ENCODE assay signal across 2 cellular contexts in genomic region chr16:4839942-4840341, GRCh38.
TF ChIP-seq lines count a peak whose summit lies in the region.

No MANE protein-coding gene starts in this region.

TF ChIP-seq in Ishikawa, 13 proteins besides CTCF, POLR2A, EP300 and RAD21:
- TF ChIP-seq TCF12 (IDR thresholded peaks at IDR 0.05; ENCODE audit: low read depth) (no peak), NFIC (IDR thresholded peaks at IDR 0.05) (peak; percentile 15; the same call in 1 of the 2 replicates)

TF ChIP-seq in endothelial cell of umbilical vein, 7 proteins besides CTCF, POLR2A, EP300 and RAD21:
- TF ChIP-seq POLR2AphosphoS5 (IDR thresholded peaks at IDR 0.05; ENCODE audit: insufficient read depth, low read depth, low read length), result no peak
- no peak for TF ChIP-seq MAX (IDR thresholded peaks at IDR 0.05; ENCODE audit: insufficient read depth, insufficient read length)
- TF ChIP-seq GATA2 (IDR thresholded peaks at IDR 0.05; ENCODE audit: insufficient read depth, insufficient read length, low read depth, low read length), result no peak
- no peak for TF ChIP-seq EZH2 (IDR thresholded peaks at IDR 0.05; ENCODE audit: borderline replicate concordance, low read depth, low read length, severe bottlenecking)
- no peak for TF ChIP-seq FOS (IDR thresholded peaks at IDR 0.05; ENCODE audit: borderline replicate concordance, insufficient read depth, low read length)
- no peak for TF ChIP-seq JUN (IDR thresholded peaks at IDR 0.05; ENCODE audit: borderline replicate concordance, insufficient read depth, insufficient read length, low read depth)
- no peak for TF ChIP-seq MYC (IDR thresholded peaks at IDR 0.05; ENCODE audit: low read depth, low read length)
